Comparison of ENCODE assay signal across 8 cellular contexts in genomic region chr12:50763637-50764115, GRCh38. TPM values are rescaled to one million over a fixed set of nuclear protein-coding genes. Genes with fewer than 3 reads are reported as not detected.
DNase-seq lines count a peak whose midpoint lies in the region; ATAC-seq and TF ChIP-seq lines count a peak whose summit lies in the region.

Gene ATF1, plus strand, starts transcription at chr12:50764101. Its CDS starts 16,045 bp downstream, at chr12:50780146.

- H3K9me3 Mint-ChIP-seq in Calu3 (ENCODE audit: low read depth, unreplicated experiment): no peaks in the 10 kb centered on the region

- peaks cover 32% of the 10 kb centered on the region for H3K36me3 Mint-ChIP-seq in Calu3 (ENCODE audit: insufficient read depth, unreplicated experiment)

- no peaks in the 10 kb centered on the region for H3K27me3 Mint-ChIP-seq in Calu3 (ENCODE audit: unreplicated experiment)

- H3K4me1 ChIP-seq in HUES64 (ENCODE audit: insufficient read depth, low read length): peaks cover 9% of the 10 kb centered on the region
- peaks cover 13 to 16% of the 10 kb centered on the region in 2 donors for H3K4me1 ChIP-seq in mucosa of rectum (ENCODE audit: control insufficient read depth in 2 of 2, insufficient read depth in 2 of 2, low read length in 2 of 2)

- H3K9ac ChIP-seq in HUES64 (ENCODE audit: low read depth, low read length): peak within 1 kb of the TSS; percentile 96
- peak within 1 kb of the TSS; percentile 86 to 99 for H3K9ac ChIP-seq in mucosa of rectum (ENCODE audit: low read depth in 1 of 2, low read length in 2 of 2)

- TF ChIP-seq CTCF in Calu3 (IDR thresholded peaks at IDR 0.05; ENCODE audit: unreplicated experiment) (no peak), epithelial cell of proximal tubule (conservative IDR thresholded peaks at IDR 0.05; ENCODE audit: low read depth, low read length) (no peak)

- no peaks in the 10 kb centered on the region for H3K36me3 ChIP-seq in HUES64 (ENCODE audit: insufficient read depth, low read length)
- no peaks in the 10 kb centered on the region for H3K36me3 ChIP-seq in mucosa of rectum (ENCODE audit: control insufficient read depth in 2 of 2, insufficient read depth in 2 of 2, low read length in 2 of 2)

- WGBS in HUES64: under 1% methylated on average over 32 of the region's 41 CpGs

- peak; percentile 75 for ATAC-seq in GM21390 (IDR thresholded peaks at IDR 0.05; ENCODE audit: unreplicated experiment)

- H3K4me1 Mint-ChIP-seq in Calu3 (ENCODE audit: low read depth, unreplicated experiment): peaks cover 20% of the 10 kb centered on the region

- peak within 1 kb of the TSS; percentile 88 for H3K27ac Mint-ChIP-seq in Calu3 (ENCODE audit: unreplicated experiment)

- peak within 1 kb of the TSS; percentile 100 for H3K27ac ChIP-seq in HUES64 (ENCODE audit: low read depth, low read length)
- H3K27ac ChIP-seq in mucosa of rectum (ENCODE audit: low read depth in 2 of 2, low read length in 2 of 2): peak within 1 kb of the TSS; percentile 99

- DNase-seq in Calu3 (peak; percentile 84), OCI-M1 (lab: John Stamatoyannopoulos, UW) (peak; percentile 96), activated T-cell treated with anti-CD3 and anti-CD28 coated beads for 48 hours (ENCODE audit: low read depth) (peak; percentile 91), epithelial cell of proximal tubule (ENCODE audit: low read depth) (no peak)
- peak; percentile 70 to 83 for DNase-seq in stimulated activated CD8-positive, alpha-beta memory T cell treated with anti-CD3 and anti-CD28 coated beads, Interleukin-4, amount 100 ng/mL, for 4 hours (ENCODE audit: low read depth in 2 of 2, low spot score in 1 of 2)

- H3K4me3 Mint-ChIP-seq in Calu3 (ENCODE audit: low read depth, unreplicated experiment): peak within 1 kb of the TSS; percentile 83

- peak within 1 kb of the TSS; percentile 86 for H3K4me3 ChIP-seq in HUES64 (ENCODE audit: low read length)
- peak within 1 kb of the TSS; percentile 86 for H3K4me3 ChIP-seq in epithelial cell of proximal tubule (ENCODE audit: low read depth, low read length)
- H3K4me3 ChIP-seq in mucosa of rectum (ENCODE audit: low read length in 2 of 2): peak within 1 kb of the TSS; percentile 92 to 97

- intact Hi-C loops in Calu3 (cut with micrococcal nuclease; ENCODE audit: unreplicated experiment): no loop called here

- no peaks in the 10 kb centered on the region for H3K9me3 ChIP-seq in HUES64 (ENCODE audit: insufficient read depth, low read depth, low read length)
- no peaks in the 10 kb centered on the region for H3K9me3 ChIP-seq in mucosa of rectum (ENCODE audit: control insufficient read depth in 2 of 2, low read length in 2 of 2)

- no TSS peak for BruUV-seq in Calu3 (replicated peaks; lab: Mats Ljungman, UMichigan)

- CTCF ChIA-PET in Calu3 (lab: Charles Lee): interaction anchor here (0.6 to 1.5 kb wide), 7 partner anchors 18 to 717 kb away, joined by 3 to 9 read pairs (median 5); no protein-coding TSS in a partner anchor

- no peaks in the 10 kb centered on the region for H3K27me3 ChIP-seq in HUES64 (ENCODE audit: insufficient read depth, low read length)
- no peaks in the 10 kb centered on the region for H3K27me3 ChIP-seq in mucosa of rectum (ENCODE audit: control insufficient read depth in 2 of 2, insufficient read depth in 2 of 2, low read length in 2 of 2)

RNA-seq across cellular contexts. Expression of gene ATF1, which starts in this region (rescaled TPM):
- total RNA-seq in Calu3 (2022) (22.9 and 23.4 TPM in 2 replicates), epithelial cell of proximal tubule (7.8 and 14.7 TPM in 2 replicates)
- 30.0 TPM for polyA plus RNA-seq in HUES64 (2013, experiment 1 of 2)
- polyA plus RNA-seq in HUES64 (2013, experiment 2 of 2): 28.4 TPM
